Comparison of ENCODE assay signal across 33 cellular contexts in genomic region chr13:37037231-37037630, GRCh38.
"Had no signal": no experiment of that assay in that cellular context is flagged by ENCODE, and none has a peak within 500 bp of the region (broad histone marks: within the 10 kb centered on the region; RNA-seq: fewer than 3 reads in every experiment).

No MANE protein-coding gene starts in this region.

- DNase-seq: Karpas-422, Kasumi-1, KG1, MG63, MM.1S, MV-4-11, NCI-H1048, NCI-H1092, NCI-H1092 treated with DMSO at 0.1 percent for 48 hours, NCI-H1105 treated with DMSO at 0.1 percent for 48 hours, NCI-H1417, NCI-H1417 treated with DMSO at 0.1 percent for 48 hours, NCI-H1436, NCI-H1436 treated with DMSO at 0.1 percent for 48 hours, NCI-H146, NCI-H1694, NCI-H1694 treated with DMSO at 0.1 percent for 48 hours, NCI-H187, NCI-H187 treated with DMSO at 0.1 percent for 48 hours, NCI-H1930, NCI-H2029, NCI-H2029 treated with DMSO at 0.1 percent for 48 hours, NCI-H2081, NCI-H2081 treated with DMSO at 0.1 percent for 48 hours, NCI-H2107, NCI-H2171, NCI-H2171 treated with DMSO at 0.1 percent for 48 hours, NCI-H2227 treated with DMSO at 0.1 percent for 48 hours, NCI-H226, NCI-H345, NCI-H446, NCI-H446 treated with DMSO at 0.1 percent for 48 hours, NCI-H510A had no signal

- H3K4me3 ChIP-seq: MG63 had no signal
